ENCODE assay signal across 10 cellular contexts in genomic region chr12:42587564-42588307, GRCh38. TPM values are rescaled to one million over a fixed set of nuclear protein-coding genes. Genes with fewer than 3 reads are reported as not detected.
A peak's percentile ranks its signal among the peaks of the same experiment; 100 is the strongest.
DNase-seq lines count a peak whose midpoint lies in the region; ATAC-seq, FAIRE-seq and TF ChIP-seq lines count a peak whose summit lies in the region.
"Had no signal": no experiment of that assay in that cellular context is flagged by ENCODE, and none has a peak within 500 bp of the region (broad histone marks: within the 10 kb centered on the region; RNA-seq: fewer than 3 reads in every experiment).

No MANE protein-coding gene starts in this region.

- no peak overlapping the region for H2AK5ac ChIP-seq in H1 (ENCODE audit: low read depth, low read length)

- TF ChIP-seq POLR2A in H1 (IDR thresholded peaks at IDR 0.05; ENCODE audit: control extremely low read depth in 1 of 2, low read depth in 2 of 2, low read length in 2 of 2): no peak

- H3K36me3 ChIP-seq in H1 (ENCODE audit: control insufficient read depth in 2 of 4, insufficient read depth in 4 of 4, low read length in 3 of 4) (no peaks in the 10 kb centered on the region), neural cell (ENCODE audit: insufficient read depth, low read length) (no peaks in the 10 kb centered on the region)

- peaks cover 0 to 1% of the 10 kb centered on the region in 2 experiments for H4K20me1 ChIP-seq in H1 (replicated peaks in 1 of 2; ENCODE audit: control insufficient read depth in 1 of 2, insufficient read depth in 2 of 2, low read length in 2 of 2)
- H4K20me1 ChIP-seq in neural cell (ENCODE audit: insufficient read depth): no peaks in the 10 kb centered on the region

- TF ChIP-seq RAD21 in H1 (IDR thresholded peaks at IDR 0.05 in 1 of 2, conservative IDR thresholded peaks at IDR 0.05 in 1 of 2; ENCODE audit: low read depth in 2 of 2, low read length in 2 of 2) (no peak), neural cell (conservative IDR thresholded peaks at IDR 0.05) (no peak)

- no peak for TF ChIP-seq CTCF in AG10803 (conservative IDR thresholded peaks at IDR 0.05; ENCODE audit: low read length)
- TF ChIP-seq CTCF in H1 (IDR thresholded peaks at IDR 0.05; ENCODE audit: control extremely low read depth in 1 of 3, insufficient read depth in 1 of 3, low read depth in 1 of 3, low read length in 3 of 3): no peak
- TF ChIP-seq CTCF in neural cell (IDR thresholded peaks at IDR 0.05; ENCODE audit: poor library complexity, severe bottlenecking): no peak

- no peak overlapping the region for H2BK15ac ChIP-seq in H1 (ENCODE audit: low read length)

- peak overlapping the region in 1 of 2 experiments; percentile 80; a peak in 1 of 4 replicates for H3K4me2 ChIP-seq in H1 (ENCODE audit: insufficient read depth in 1 of 2, low read depth in 2 of 2, low read length in 2 of 2)
- H3K4me2 ChIP-seq in neural cell (ENCODE audit: low read length): peak overlapping the region; percentile 84

- no peak overlapping the region for H3K56ac ChIP-seq in H1 (replicated peaks; ENCODE audit: insufficient read length, low read depth, low read length)

- no peak overlapping the region for H2BK5ac ChIP-seq in H1 (ENCODE audit: low read depth, low read length)

- H2AFZ ChIP-seq in H1 (ENCODE audit: low read length) (no peak overlapping the region), neural cell (ENCODE audit: low read depth, low read length) (peak overlapping the region; percentile 1)

- H3K9me3 ChIP-seq in H1 (ENCODE audit: insufficient read depth in 2 of 2, low read depth in 1 of 2, low read length in 1 of 2): no peaks in the 10 kb centered on the region
- H3K9me3 ChIP-seq in neural cell (ENCODE audit: low read length): no peaks in the 10 kb centered on the region

- no peak overlapping the region for H3K27ac ChIP-seq in H1 (ENCODE audit: low read depth, low read length)
- H3K27ac ChIP-seq in neural cell (ENCODE audit: low read length): peak overlapping the region; percentile 84

- no peak overlapping the region for H4K8ac ChIP-seq in H1 (ENCODE audit: extremely low read depth, insufficient read depth, low read length)

- H4K5ac ChIP-seq in H1 (ENCODE audit: insufficient read length, low read depth, low read length): no peak overlapping the region

- H2BK12ac ChIP-seq in H1 (ENCODE audit: low read depth, low read length): no peak overlapping the region

- no peak overlapping the region for H3K9ac ChIP-seq in H1 (replicated peaks in 1 of 4; ENCODE audit: extremely low read depth in 1 of 4, low read depth in 3 of 4, low read length in 3 of 4)
- H3K9ac ChIP-seq in neural cell (ENCODE audit: low read length): peak overlapping the region; percentile 87

- FAIRE-seq in H1 (lab: Jason Lieb, UNC): no peak

- no peaks in the 10 kb centered on the region for H3K9me2 ChIP-seq in neural cell (ENCODE audit: insufficient read depth, low read length)

- POLR2A ChIA-PET in H1 (lab: Charles Lee; ENCODE audit: partially characterized antibody): no interaction called here

- no peak overlapping the region for H4K91ac ChIP-seq in H1 (replicated peaks; ENCODE audit: insufficient read length, low read length)

- TF ChIP-seq EP300 in H1 (IDR thresholded peaks at IDR 0.05; ENCODE audit: borderline replicate concordance in 1 of 2, low read depth in 2 of 2, low read length in 2 of 2) (no peak), neural cell (conservative IDR thresholded peaks at IDR 0.05; ENCODE audit: poor library complexity, severe bottlenecking) (no peak)

- H3K4me1 ChIP-seq in H1 (replicated peaks in 1 of 4; ENCODE audit: control insufficient read depth in 3 of 4, insufficient read depth in 4 of 4, low read length in 3 of 4): peaks cover 0 to 5% (median 3%) of the 10 kb centered on the region in 4 experiments; a peak in 3 of 7 replicates

- H2BK20ac ChIP-seq in H1 (ENCODE audit: low read length): no peak overlapping the region

- H3K79me2 ChIP-seq in H1 (ENCODE audit: control insufficient read depth in 1 of 2, insufficient read depth in 2 of 2, low read length in 2 of 2) (no peaks in the 10 kb centered on the region), neural cell (replicated peaks; ENCODE audit: insufficient read depth, low read length) (peaks cover 54% of the 10 kb centered on the region)

- peaks cover 3% of the 10 kb centered on the region for H3F3A ChIP-seq in neural cell (ENCODE audit: insufficient read depth, low read length, poor library complexity, severe bottlenecking)

- WGBS in H1 (ENCODE audit: extremely low coverage in 1 of 2, insufficient coverage in 1 of 2, insufficient read length in 1 of 2, insufficient replicate concordance in 2 of 2, low coverage in 1 of 2, low lambda C conversion rate in 2 of 2, missing lambda C conversion rate in 1 of 2), 2 experiments: 84% methylated on average over 7 of the region's 7 CpGs; no CpG with 5 or more reads in 1 of the 2 experiments

- no peak overlapping the region for H3K18ac ChIP-seq in H1 (ENCODE audit: extremely low read depth, low read length)

- no peak for ATAC-seq in HG03565 (IDR thresholded peaks at IDR 0.05; ENCODE audit: unreplicated experiment)
- ATAC-seq in HG02852 (IDR thresholded peaks at IDR 0.05; ENCODE audit: unreplicated experiment): no peak
- no peak for ATAC-seq in GM21723 (IDR thresholded peaks at IDR 0.05; ENCODE audit: unreplicated experiment)

- H3K4ac ChIP-seq in H1 (replicated peaks; ENCODE audit: insufficient read length, low read depth, low read length): no peak overlapping the region

- DNase-seq in AG10803 (ENCODE audit: low read depth): no peak
- peak; percentile 95 to 97 for DNase-seq in NCI-H1930 (lab: John Stamatoyannopoulos, UW)
- DNase-seq in H1 (ENCODE audit: low read depth in 1 of 2, low spot score in 2 of 2): no peak
- no peak for DNase-seq in HT-29 (ENCODE audit: low spot score)
- DNase-seq: activated T-cell treated with anti-CD3 and anti-CD28 coated beads for 4 hours, hippocampal formation had no signal

- H3K23me2 ChIP-seq in H1 (ENCODE audit: low read depth, low read length): peaks cover 6% of the 10 kb centered on the region

- H3K23ac ChIP-seq in H1 (ENCODE audit: insufficient read length): no peak overlapping the region

- CTCF ChIA-PET in H1 (lab: Charles Lee; ENCODE audit: partially characterized antibody): interaction anchor here (0.8 to 1.6 kb wide), 9 partner anchors 14 to 1125 kb away, joined by 3 to 4 read pairs (median 3); no protein-coding TSS in a partner anchor

- H3K14ac ChIP-seq in H1 (ENCODE audit: insufficient read length): no peak overlapping the region

- H3K79me1 ChIP-seq in H1 (ENCODE audit: low read depth, low read length): no peaks in the 10 kb centered on the region

- no peak overlapping the region for H2BK120ac ChIP-seq in H1 (replicated peaks; ENCODE audit: low read depth, low read length)

- H3K4me3 ChIP-seq in AG10803 (ENCODE audit: low read length): peak overlapping the region; percentile 58; the same call in 1 of the 2 replicates
- peak overlapping the region in 1 of 4 experiments; percentile 85; a peak in 1 of 8 replicates for H3K4me3 ChIP-seq in H1 (ENCODE audit: extremely low read depth in 1 of 4, insufficient read depth in 2 of 4, low read depth in 3 of 4, low read length in 4 of 4)
- H3K4me3 ChIP-seq in neural cell (ENCODE audit: low read length): peak overlapping the region; percentile 93

- H3K27me3 ChIP-seq in H1 (replicated peaks in 1 of 4; ENCODE audit: control insufficient read depth in 3 of 4, extremely low read depth in 1 of 4, insufficient read depth in 3 of 4, low read length in 3 of 4) (peaks cover 2 to 40% (median 30%) of the 10 kb centered on the region in 4 experiments), neural cell (ENCODE audit: insufficient read depth, low read depth, low read length) (no peaks in the 10 kb centered on the region)

TF ChIP-seq in H1, 55 proteins besides CTCF, POLR2A, EP300 and RAD21:
- TF ChIP-seq SIN3A (conservative IDR thresholded peaks at IDR 0.05 in 1 of 2, IDR thresholded peaks at IDR 0.05 in 1 of 2; ENCODE audit: low read depth in 1 of 2, low read length in 2 of 2): 0 out of 4 replicates have a peak, but pooled peaks of 1 of the 2 experiments have one; percentile 52
- TF ChIP-seq, protein P1, sequence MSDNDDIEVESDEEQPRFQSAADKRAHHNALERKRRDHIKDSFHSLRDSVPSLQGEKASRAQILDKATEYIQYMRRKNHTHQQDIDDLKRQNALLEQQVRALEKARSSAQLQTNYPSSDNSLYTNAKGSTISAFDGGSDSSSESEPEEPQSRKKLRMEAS (IDR thresholded peaks at IDR 0.05): no peak
- no peak for TF ChIP-seq JUN (IDR thresholded peaks at IDR 0.05; ENCODE audit: low read depth, low read length)
- no peak for TF ChIP-seq YY1 (IDR thresholded peaks at IDR 0.05; ENCODE audit: low read depth, low read length)
- peak; percentile 83 for TF ChIP-seq CEBPB (IDR thresholded peaks at IDR 0.05; ENCODE audit: low read depth, low read length)

TF ChIP-seq in neural cell, 6 proteins besides CTCF, POLR2A, EP300 and RAD21:
- no peak for TF ChIP-seq MXI1 (conservative IDR thresholded peaks at IDR 0.05; ENCODE audit: poor library complexity, severe bottlenecking)
- peak; percentile 10 for TF ChIP-seq POLR2AphosphoS5 (IDR thresholded peaks at IDR 0.05)
- TF ChIP-seq SMC3 (conservative IDR thresholded peaks at IDR 0.05; ENCODE audit: poor library complexity): peak; percentile 40
TF ChIP-seq in neural cell: peak in this region for 2.

RNA-seq across cellular contexts. Expression of gene PRICKLE1, which starts 1.8 kb away (rescaled TPM):
- total RNA-seq in H1 (2021; fragmentation: NEBNext Ultra II Directional; extraction: Animal tissue kit (Norgen Biotek cat#: 25700)): 22.4 and 26.1 TPM in 2 replicates
- 6.8 and 14.0 TPM in 2 replicates for polyA plus RNA-seq in H1 (2011; rRNA removed)
- polyA plus RNA-seq in H1 (2011; cell fraction: cytosol; rRNA removed): 8.2 TPM
- 12.6 TPM for polyA plus RNA-seq in H1 (2011; cell fraction: nucleus; rRNA removed)
- 23.0 to 26.0 TPM (median 23.9 TPM) in 4 replicates for polyA plus RNA-seq in H1 (2012, experiment 1 of 2)
- 3.5 TPM for polyA plus RNA-seq in H1 (2012, experiment 2 of 2)
- 11.0 TPM for polyA plus RNA-seq in H1 (2013, experiment 1 of 2)
- 9.9 TPM for polyA plus RNA-seq in H1 (2013, experiment 2 of 2)
- polyA minus RNA-seq in H1 (2011; rRNA and poly(A)+ RNA removed): 71.4 and 91.0 TPM in 2 replicates
- polyA minus RNA-seq in H1 (2011; cell fraction: cytosol; rRNA and poly(A)+ RNA removed): 25.5 TPM
- 36.5 TPM for polyA minus RNA-seq in H1 (2011; cell fraction: nucleus; rRNA and poly(A)+ RNA removed)
- 20.0 and 20.6 TPM in 2 replicates for polyA plus RNA-seq in neural cell
- 78.2 and 78.6 TPM in 2 replicates for polyA minus RNA-seq in neural cell
- 0.76 and 1.6 TPM in 2 replicates for total RNA-seq in HT-29 (2014; rRNA removed; shearing (Covaris generic))

Comparison
In these comparisons a context has a peak if more than half of its experiments do, and no peak if none do; other contexts are left out.
1. DNase-seq: peak in NCI-H1930 (2 of 2); none in AG10803 (single experiment), H1 (0 of 2) and HT-29 (single experiment).